ENCODE assay signal across 28 cellular contexts in the genomic region with DNA sequence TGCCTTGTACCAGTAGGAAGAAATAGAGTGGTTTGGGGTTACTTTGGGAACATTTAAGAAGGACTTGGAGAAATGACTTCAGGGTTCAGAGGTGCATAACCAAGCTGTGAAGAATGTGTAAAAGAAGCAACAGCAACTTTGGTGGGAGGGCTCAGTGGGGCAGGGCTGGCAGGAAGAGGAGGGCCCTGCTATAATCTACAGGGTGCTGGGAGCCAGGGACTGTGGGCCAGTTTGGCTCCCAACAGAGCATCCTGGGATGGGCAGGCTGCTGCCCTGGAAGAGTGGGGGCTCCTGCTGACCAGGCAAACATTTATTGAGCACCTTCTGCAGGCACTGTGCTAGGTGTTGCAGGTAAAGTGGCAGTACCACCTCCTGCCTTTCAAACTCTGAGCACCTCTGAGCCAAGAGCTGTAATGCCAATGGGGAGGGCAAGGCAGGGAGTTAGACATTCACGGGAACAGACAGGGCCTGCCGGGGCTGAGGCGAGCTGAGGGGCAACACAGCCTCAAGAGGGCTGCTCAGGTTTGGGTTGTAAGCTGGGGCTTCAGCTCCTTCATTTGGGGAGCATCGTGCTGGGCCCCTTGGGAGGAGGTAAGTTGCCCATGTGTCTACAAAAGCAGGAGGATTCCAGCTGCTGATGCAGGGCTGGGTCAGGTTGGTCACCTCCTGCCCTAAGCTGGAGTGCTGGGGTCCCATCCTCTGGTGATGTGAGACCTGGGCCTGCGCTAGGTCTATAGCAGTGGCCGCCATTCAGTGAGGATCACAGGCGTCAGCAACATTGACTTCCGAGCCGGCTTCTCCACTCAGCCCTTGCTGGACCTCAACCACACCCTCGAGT. TPM values are rescaled to one million over a fixed set of nuclear protein-coding genes. Genes with fewer than 3 reads are reported as not detected.
"Had no signal": no experiment of that assay in that cellular context is flagged by ENCODE, and none has a peak within 500 bp of the region (broad histone marks: within the 10 kb centered on the region; RNA-seq: fewer than 3 reads in every experiment).

No MANE protein-coding gene starts in this region.

- H3K9me3 ChIP-seq: esophagus squamous epithelium, pancreas, right atrium auricular region, sigmoid colon, stomach, testis, tibial artery had no signal

- FAIRE-seq: colon, pancreas had no signal

- H3K36me3 Mint-ChIP-seq: immature natural killer cell; natural killer cell; stimulated activated effector memory CD8-positive, alpha-beta T cell treated with anti-CD3 and anti-CD28 coated beads, Interleukin-12 subunit alpha, Interleukin-12 subunit beta, amount 100 ng/mL, for 72 hours; type B pancreatic cell had no signal

- H3K27ac Mint-ChIP-seq: dendritic cell treated with granulocyte-macrophage colony-stimulating factor and Interleukin-4, amounts not matched to agents 40 ng/mL and 50 ng/mL, for 4 days; immature natural killer cell; natural killer cell; progenitor cell of endocrine pancreas; stimulated activated effector memory CD8-positive, alpha-beta T cell treated with anti-CD3 and anti-CD28 coated beads, Interleukin-12 subunit alpha, Interleukin-12 subunit beta, amount 100 ng/mL, for 72 hours; type B pancreatic cell had no signal

- H3K36me3 ChIP-seq: esophagus squamous epithelium, pancreas, right atrium auricular region, stomach, tibial artery had no signal

- H3K27me3 ChIP-seq: pancreas, right atrium auricular region, sigmoid colon, testis had no signal

- H3K9me3 Mint-ChIP-seq: dendritic cell treated with granulocyte-macrophage colony-stimulating factor and Interleukin-4, amounts not matched to agents 40 ng/mL and 50 ng/mL, for 4 days; immature natural killer cell; type B pancreatic cell had no signal

- H3K4me3 Mint-ChIP-seq: dendritic cell treated with granulocyte-macrophage colony-stimulating factor and Interleukin-4, amounts not matched to agents 40 ng/mL and 50 ng/mL, for 4 days; immature natural killer cell; natural killer cell; stimulated activated effector memory CD8-positive, alpha-beta T cell treated with anti-CD3 and anti-CD28 coated beads, Interleukin-12 subunit alpha, Interleukin-12 subunit beta, amount 100 ng/mL, for 72 hours; type B pancreatic cell had no signal

- H3K27ac ChIP-seq: pancreas, right atrium auricular region, stomach, testis, tibial artery had no signal

- DNase-seq: caudate nucleus; cerebellar nuclear complex; effector CD8-positive, alpha-beta T cell; erythroblast; esophagus squamous epithelium; foreskin melanocyte; hypothalamus; immature natural killer cell; islet precursor cell; mammary epithelial cell; mesendoderm; natural killer cell; occipital lobe; sigmoid colon; stimulated activated CD4-positive, alpha-beta T cell treated with anti-CD3 and anti-CD28 coated beads, Interleukin-2, amount 100 ng/mL, for 24 hours; stimulated activated CD4-positive, alpha-beta T cell treated with anti-CD3 and anti-CD28 coated beads, Interleukin-4, amount 100 ng/mL, for 24 hours; stimulated activated naive CD4-positive, alpha-beta T cell treated with Interleukin-2 at 50 U/mL for 16 hours; stomach; testis; tibial artery had no signal

- H3K4me1 Mint-ChIP-seq: immature natural killer cell; natural killer cell; stimulated activated effector memory CD8-positive, alpha-beta T cell treated with anti-CD3 and anti-CD28 coated beads, Interleukin-12 subunit alpha, Interleukin-12 subunit beta, amount 100 ng/mL, for 72 hours had no signal

- H3K4me1 ChIP-seq: pancreas, testis had no signal

- H3K4me3 ChIP-seq: esophagus squamous epithelium, pancreas, right atrium auricular region, sigmoid colon, stomach, testis, tibial artery had no signal

- ATAC-seq: left lobe of liver; pancreas; stimulated activated effector memory CD8-positive, alpha-beta T cell treated with anti-CD3 and anti-CD28 coated beads, Interleukin-12 subunit alpha, Interleukin-12 subunit beta, amount 100 ng/mL, for 72 hours had no signal

RNA-seq across cellular contexts. Expression of a gene that starts 30.6 kb away (rescaled TPM):
- total RNA-seq: natural killer cell, occipital lobe had no signal
- polyA plus RNA-seq: immature natural killer cell had no signal
